Comparison of ENCODE assay signal across 10 cellular contexts in the genomic region with DNA sequence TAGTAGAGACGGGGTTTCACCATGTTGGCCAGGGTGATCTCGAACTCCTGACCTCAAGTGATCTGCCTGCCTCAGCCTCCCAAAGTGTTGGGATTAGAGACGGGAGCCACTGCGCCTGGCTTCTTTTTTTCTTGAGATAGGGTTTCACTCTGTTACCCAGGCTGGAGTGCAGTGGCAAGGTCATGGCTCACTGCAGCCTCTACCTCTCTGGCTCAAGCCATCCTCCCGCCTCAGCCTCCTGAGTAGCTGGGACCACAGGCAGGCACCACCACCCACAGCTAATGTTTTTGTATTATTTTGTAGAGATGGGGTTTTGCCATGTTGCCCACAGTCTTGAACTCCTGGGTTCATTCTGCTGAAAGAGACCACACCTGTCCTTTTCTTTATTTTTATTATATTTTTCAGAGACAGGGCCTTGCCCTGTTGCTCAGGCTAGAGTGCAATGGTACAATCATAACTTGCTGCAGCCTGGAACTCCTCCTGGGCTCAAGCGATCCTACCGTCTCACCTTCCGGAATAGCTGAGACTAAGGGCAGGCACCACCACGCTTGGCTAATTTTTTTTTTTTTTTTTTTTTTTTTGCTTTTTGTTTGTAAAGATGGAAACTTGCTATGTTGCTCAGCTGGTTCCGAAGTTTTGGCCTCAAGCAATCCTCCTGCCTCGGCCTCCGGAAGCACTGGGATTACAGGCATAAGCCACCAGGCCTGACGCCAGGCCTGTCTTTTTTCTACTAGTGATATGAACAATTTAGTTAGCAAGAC. TPM values are rescaled to one million over a fixed set of nuclear protein-coding genes. Genes with fewer than 3 reads are reported as not detected.
DNase-seq lines count a peak whose midpoint lies in the region; ATAC-seq and TF ChIP-seq lines count a peak whose summit lies in the region.
"Had no signal": no experiment of that assay in that cellular context is flagged by ENCODE, and none has a peak within 500 bp of the region (broad histone marks: within the 10 kb centered on the region; RNA-seq: fewer than 3 reads in every experiment).

No MANE protein-coding gene starts in this region.

- 75% methylated on average over 13 of the region's 13 CpGs for WGBS in SK-N-SH (ENCODE audit: low lambda C conversion rate)
- WGBS in testis, 2 donors, result 49 to 54% methylated on average over 13 of the region's 13 CpGs

- H3K4me3 ChIP-seq in SK-N-SH (ENCODE audit: low read depth in 2 of 2, low read length in 1 of 2), result peak overlapping the region; percentile 74 to 94; a peak in 3 of 4 replicates
- peak overlapping the region; percentile 39 for H3K4me3 ChIP-seq in brain microvascular endothelial cell (ENCODE audit: low read depth, low read length)
- peak overlapping the region; percentile 90 to 100 for H3K4me3 ChIP-seq in left lung
- peak overlapping the region in 1 of 2 donors; percentile 96 for H3K4me3 ChIP-seq in testis

- POLR2A ChIA-PET in SK-N-SH (lab: Yijun Ruan, JAX), result no interaction called here

- TF ChIP-seq CTCF in SK-N-SH (IDR thresholded peaks at IDR 0.05) (no peak), brain microvascular endothelial cell (IDR thresholded peaks at IDR 0.05; ENCODE audit: low read depth, low read length, missing control alignments) (no peak), left lung (IDR thresholded peaks at IDR 0.05) (no peak), testis (IDR thresholded peaks at IDR 0.05) (no peak)

- CTCF ChIA-PET in SK-N-SH (lab: Yijun Ruan, JAX), result interaction anchor here (12.9 to 40.5 kb wide), 2 partner anchors 12 to 22 kb away, joined by 135 to 1559 read pairs; partner anchors contain the start of gene MEX3A

- H3K4me1 ChIP-seq in SK-N-SH (ENCODE audit: control insufficient read depth in 1 of 2, insufficient read depth in 2 of 2, low read depth in 1 of 2, low read length in 1 of 2) (peaks cover 53 to 60% of the 10 kb centered on the region in 2 experiments), left lung (peaks cover 58 to 94% of the 10 kb centered on the region in 2 donors), testis (peaks cover 74% of the 10 kb centered on the region)

- peaks cover 87% of the 10 kb centered on the region for H3K79me2 ChIP-seq in SK-N-SH (ENCODE audit: insufficient read depth)

- in situ Hi-C loops in brain microvascular endothelial cell (cut with HindIII; ENCODE audit: low pct_ligation_motif_present, low sequenced_read_pairs), result no loop called here

- no peaks in the 10 kb centered on the region for H3K9me3 ChIP-seq in SK-N-SH
- H3K9me3 ChIP-seq in left lung, result no peaks in the 10 kb centered on the region
- H3K9me3 ChIP-seq in testis, result no peaks in the 10 kb centered on the region

- peaks cover 71% of the 10 kb centered on the region for H3F3A ChIP-seq in SK-N-SH (replicated peaks; ENCODE audit: insufficient read depth)

- intact Hi-C loops in left lung (cut with DNase I) (no loop called here), testis (cut with DNase I; ENCODE audit: low total_unique reads) (no loop called here)

- H3K27me3 ChIP-seq in SK-N-SH (ENCODE audit: insufficient read depth) (no peaks in the 10 kb centered on the region), brain microvascular endothelial cell (replicated peaks) (no peaks in the 10 kb centered on the region), left lung (peaks cover 0 to 71% of the 10 kb centered on the region in 2 donors), testis (no peaks in the 10 kb centered on the region)

- H3K27ac ChIP-seq in SK-N-SH (ENCODE audit: low read depth in 2 of 2, low read length in 1 of 2), result peak overlapping the region; percentile 56 to 100; a peak in 3 of 4 replicates
- peak overlapping the region; percentile 74 for H3K27ac ChIP-seq in brain microvascular endothelial cell
- peak overlapping the region; percentile 96 to 98 for H3K27ac ChIP-seq in left lung
- H3K27ac ChIP-seq in testis, result peak overlapping the region; percentile 80 to 98

- no peaks in the 10 kb centered on the region for H3K9me2 ChIP-seq in SK-N-SH

- TF ChIP-seq RAD21 in SK-N-SH (IDR thresholded peaks at IDR 0.05; ENCODE audit: low read length), result no peak

- no peak for TF ChIP-seq EP300 in SK-N-SH (IDR thresholded peaks at IDR 0.05; ENCODE audit: borderline replicate concordance in 1 of 2, low read depth in 1 of 2, low read length in 1 of 2)

- DNase-seq in SK-N-SH (no peak), brain microvascular endothelial cell (no peak), left lung (no peak), testis (no peak), glomerular visceral epithelial cell (ENCODE audit: extremely low spot score) (no peak), NCI-H2227 treated with DMSO at 0.1 percent for 48 hours (lab: John Stamatoyannopoulos, UW) (no peak)
- DNase-seq: activated naive CD4-positive, alpha-beta T cell treated with anti-CD3 and anti-CD28 coated beads for 36 hours; NCI-H1436 treated with DMSO at 0.1 percent for 48 hours had no signal

- H3K4me2 ChIP-seq in SK-N-SH, result peak overlapping the region; percentile 95

- no peak overlapping the region for H2AFZ ChIP-seq in SK-N-SH (ENCODE audit: low read depth)

- peak overlapping the region; percentile 100 for H3K9ac ChIP-seq in SK-N-SH

- TF ChIP-seq POLR2A in testis (IDR thresholded peaks at IDR 0.05), result no peak

- H4K20me1 ChIP-seq in SK-N-SH (ENCODE audit: insufficient read depth), result peaks cover 80% of the 10 kb centered on the region

- H3K36me3 ChIP-seq in SK-N-SH (replicated peaks in 1 of 2; ENCODE audit: control insufficient read depth in 1 of 2, insufficient read depth in 2 of 2, low read length in 1 of 2) (peaks cover 0 to 44% of the 10 kb centered on the region in 2 experiments), brain microvascular endothelial cell (replicated peaks) (peaks cover 16% of the 10 kb centered on the region), left lung (peaks cover 0 to 3% of the 10 kb centered on the region in 2 donors), testis (ENCODE audit: low read depth, missing control alignments) (no peaks in the 10 kb centered on the region)

- ATAC-seq in SK-N-SH treated with all-trans-retinoic acid at 6 μM for 48 hours, result no peak
- ATAC-seq in left lung, result no peak
- no peak for ATAC-seq in GM19324 (IDR thresholded peaks at IDR 0.05; ENCODE audit: low FRiP score, unreplicated experiment)

TF ChIP-seq in SK-N-SH, 30 proteins besides CTCF, POLR2A, EP300 and RAD21 (continues in another document):
- TF ChIP-seq MEF2A (IDR thresholded peaks at IDR 0.05; ENCODE audit: borderline replicate concordance, low read depth) (no peak), POLR2AphosphoS5 (IDR thresholded peaks at IDR 0.05; ENCODE audit: low read depth, low read length) (no peak), USF2 (IDR thresholded peaks at IDR 0.05; ENCODE audit: borderline replicate concordance, low read depth, low read length) (no peak), FOXM1 (IDR thresholded peaks at IDR 0.05; ENCODE audit: low read depth) (no peak), FOSL2 (IDR thresholded peaks at IDR 0.05; ENCODE audit: borderline replicate concordance, low read depth) (no peak), FOXJ3 (CRISPR knock-in tag; IDR thresholded peaks at IDR 0.05) (no peak)

TF ChIP-seq in SK-N-SH treated with all-trans-retinoic acid at 6 μM for 48 hours, 23 proteins besides CTCF, POLR2A, EP300 and RAD21:
- TF ChIP-seq ZFP3 (CRISPR knock-in tag; IDR thresholded peaks at IDR 0.05) (no peak), ZFP30 (CRISPR knock-in tag; IDR thresholded peaks at IDR 0.05) (no peak), ARNTL (CRISPR knock-in tag; IDR thresholded peaks at IDR 0.05; ENCODE audit: borderline replicate concordance, low read depth) (no peak), BACH2 (CRISPR knock-in tag; IDR thresholded peaks at IDR 0.05; ENCODE audit: borderline replicate concordance) (no peak), CSDC2 (CRISPR knock-in tag; IDR thresholded peaks at IDR 0.05) (no peak)
TF ChIP-seq in SK-N-SH treated with all-trans-retinoic acid at 6 μM for 48 hours: peak in this region for 0.

RNA-seq across cellular contexts. Expression of gene LMNA, which starts 3.1 kb away (rescaled TPM):
- polyA plus RNA-seq in SK-N-SH (2012; rRNA removed) (726 and 983 TPM in 2 replicates), testis (ENCODE audit: insufficient read depth, low read depth, low replicate concordance) (189 TPM)
- 396 and 512 TPM in 2 replicates for polyA plus RNA-seq in SK-N-SH (2012; cell fraction: cytosol; rRNA removed)
- polyA plus RNA-seq in SK-N-SH (2012; cell fraction: nucleus; rRNA removed), result 1,848 and 2,172 TPM in 2 replicates
- total RNA-seq in left lung (100 to 1,000 TPM; 425 to 437 TPM), testis (100 to 1,000 TPM; 162 to 219 TPM)

RNA-seq across cellular contexts. Expression of gene MEX3A, which starts 35.3 kb away (rescaled TPM):
- 15.1 and 16.2 TPM in 2 replicates for polyA plus RNA-seq in SK-N-SH (2012; rRNA removed)
- polyA plus RNA-seq in SK-N-SH (2012; cell fraction: cytosol; rRNA removed), result 8.7 and 14.2 TPM in 2 replicates
- polyA plus RNA-seq in SK-N-SH (2012; cell fraction: nucleus; rRNA removed), result 23.2 and 26.8 TPM in 2 replicates
- 1 to 10 TPM in 1 of 2 donors, under 1 TPM in 1; 0.86 to 3.6 TPM for total RNA-seq in left lung
- 1 to 10 TPM; 2.4 to 3.0 TPM for total RNA-seq in testis
- 0.87 TPM for polyA plus RNA-seq in testis (ENCODE audit: insufficient read depth, low read depth, low replicate concordance)

RNA-seq across cellular contexts. Expression of gene SEMA4A, which starts 35.8 kb away (rescaled TPM):
- polyA plus RNA-seq in SK-N-SH (2012; rRNA removed) (1.3 and 2.3 TPM in 2 replicates), testis (ENCODE audit: insufficient read depth, low read depth, low replicate concordance) (7.7 TPM)
- polyA plus RNA-seq in SK-N-SH (2012; cell fraction: cytosol; rRNA removed), result 0.33 and 0.73 TPM in 2 replicates
- 11.2 and 13.5 TPM in 2 replicates for polyA plus RNA-seq in SK-N-SH (2012; cell fraction: nucleus; rRNA removed)
- total RNA-seq in left lung (10 to 100 TPM; 25.4 to 41.3 TPM), testis (1 to 10 TPM; 4.8 to 8.0 TPM)

RNA-seq across cellular contexts. Expression of gene RAB25, which starts 56.6 kb away (rescaled TPM):
- polyA plus RNA-seq in SK-N-SH (2012; rRNA removed) (not detected in 2 replicates), testis (ENCODE audit: insufficient read depth, low read depth, low replicate concordance) (2.1 TPM)
- polyA plus RNA-seq in SK-N-SH (2012; cell fraction: cytosol; rRNA removed), result 0.17 TPM in 1 of 2 replicates, not detected in the other
- polyA plus RNA-seq in SK-N-SH (2012; cell fraction: nucleus; rRNA removed), result 0.17 and 0.33 TPM in 2 replicates
- total RNA-seq in left lung (100 to 1,000 TPM in 1 of 2 donors, 10 to 100 TPM in 1; 59.4 to 148 TPM), testis (1 to 10 TPM; 1.2 to 2.0 TPM)
